25 cellular contexts compared by ENCODE assay signal in the genomic region with DNA sequence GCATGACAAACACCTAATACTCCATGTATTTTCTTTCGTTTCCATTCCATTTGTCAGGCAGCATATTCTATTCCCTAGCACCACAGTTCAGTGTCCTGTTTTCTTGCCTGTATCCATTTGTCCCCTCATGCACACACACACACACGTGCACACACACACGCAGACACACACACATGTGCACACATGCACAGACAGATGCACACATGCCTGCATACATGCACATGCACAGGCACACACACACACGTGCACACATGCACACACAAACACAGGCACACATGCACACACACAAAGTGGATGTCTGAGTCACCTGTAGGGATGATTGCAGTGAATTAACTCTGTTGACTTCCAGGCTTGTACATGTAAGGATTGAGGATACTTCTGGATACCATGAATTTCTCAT.
"Had no signal": no experiment of that assay in that cellular context is flagged by ENCODE, and none has a peak within 500 bp of the region (broad histone marks: within the 10 kb centered on the region; RNA-seq: fewer than 3 reads in every experiment).

No MANE protein-coding gene starts in this region.

- H3K27ac ChIP-seq: left ventricle myocardium inferior, neural progenitor cell, ovary, right atrium auricular region, skin epidermis, stomach, thoracic aorta, tibial artery, vagina had no signal

- ATAC-seq: natural killer cell; sciatic nerve; stimulated activated naive B cell treated with anti-CD40 and anti-IgM and Interleukin-4, amounts not matched to agents 10 μg/mL and 1 μg/mL and 100 μg/mL, for 72 hours; stimulated activated naive CD8-positive, alpha-beta T cell treated with anti-CD3 and anti-CD28 coated beads, Interleukin-15, Interleukin-2, amounts not matched to agents 100 U/mL and 50 U/mL, for 24 hours had no signal

- H2AFZ ChIP-seq: neural progenitor cell had no signal

- H3K27ac Mint-ChIP-seq: mesothelial cell of epicardium; naive B cell; natural killer cell; nephron progenitor cell; neural progenitor cell; stimulated activated naive B cell treated with anti-CD40 and anti-IgM and Interleukin-4, amounts not matched to agents 10 μg/mL and 1 μg/mL and 100 μg/mL, for 72 hours; type B pancreatic cell had no signal

- H3K4me3 Mint-ChIP-seq: mesothelial cell of epicardium; naive B cell; natural killer cell; nephron progenitor cell; neural progenitor cell; stimulated activated naive B cell treated with anti-CD40 and anti-IgM and Interleukin-4, amounts not matched to agents 10 μg/mL and 1 μg/mL and 100 μg/mL, for 72 hours; type B pancreatic cell had no signal

- H3K9me3 Mint-ChIP-seq: natural killer cell had no signal

- H3K9ac ChIP-seq: neural progenitor cell had no signal

- H3K4me1 ChIP-seq: left ventricle myocardium inferior, neural progenitor cell, right atrium auricular region, stomach, tibial artery, vagina had no signal

- DNase-seq: hypothalamus; islet precursor cell; left ventricle myocardium inferior; mesendoderm; naive B cell; natural killer cell; nephron progenitor cell; ovary; stimulated activated CD4-positive, alpha-beta T cell treated with anti-CD3 and anti-CD28 coated beads, Interleukin-12 subunit alpha, Interleukin-12 subunit beta, amount 100 ng/mL, for 4 hours; stimulated activated CD4-positive, alpha-beta T cell treated with anti-CD3 and anti-CD28 coated beads, Interleukin-15, amount 100 ng/mL, for 24 hours; stimulated activated CD4-positive, alpha-beta T cell treated with anti-CD3 and anti-CD28 coated beads, Interleukin-2, amount 100 ng/mL, for 24 hours; stimulated activated CD4-positive, alpha-beta T cell treated with anti-CD3 and anti-CD28 coated beads, Interleukin-4, amount 100 ng/mL, for 1 hour; stimulated activated naive B cell treated with anti-CD40 and anti-IgM and Interleukin-4, amounts not matched to agents 10 μg/mL and 1 μg/mL and 100 μg/mL, for 72 hours; stimulated activated naive CD8-positive, alpha-beta T cell treated with anti-CD3 and anti-CD28 coated beads, Interleukin-15, Interleukin-2, amounts not matched to agents 100 U/mL and 50 U/mL, for 24 hours; stomach; tibial artery had no signal

- H3K9me3 ChIP-seq: left ventricle myocardium inferior, right atrium auricular region, stomach, thoracic aorta, tibial artery, vagina had no signal

- H3K36me3 Mint-ChIP-seq: mesothelial cell of epicardium; naive B cell; natural killer cell; neural progenitor cell; stimulated activated naive B cell treated with anti-CD40 and anti-IgM and Interleukin-4, amounts not matched to agents 10 μg/mL and 1 μg/mL and 100 μg/mL, for 72 hours; type B pancreatic cell had no signal

- H3K4me1 Mint-ChIP-seq: mesothelial cell of epicardium; naive B cell; natural killer cell; nephron progenitor cell; stimulated activated naive B cell treated with anti-CD40 and anti-IgM and Interleukin-4, amounts not matched to agents 10 μg/mL and 1 μg/mL and 100 μg/mL, for 72 hours had no signal

- H3K36me3 ChIP-seq: left ventricle myocardium inferior, neural progenitor cell, ovary, right atrium auricular region, stomach, thoracic aorta, tibial artery, vagina had no signal

- H3K27me3 ChIP-seq: neural progenitor cell, ovary, right atrium auricular region, vagina had no signal

- H3K4me2 ChIP-seq: neural progenitor cell had no signal

- H3K4me3 ChIP-seq: left ventricle myocardium inferior, lung, neural progenitor cell, ovary, right atrium auricular region, skin epidermis, stomach, thoracic aorta, tibial artery, vagina had no signal
